Comparison of ENCODE assay signal across 21 cellular contexts in genomic region chr3:134072881-134073582, GRCh38. TPM values are rescaled to one million over a fixed set of nuclear protein-coding genes. Genes with fewer than 3 reads are reported as not detected.
DNase-seq lines count a peak whose midpoint lies in the region; ATAC-seq and TF ChIP-seq lines count a peak whose summit lies in the region.
"Had no signal": no experiment of that assay in that cellular context is flagged by ENCODE, and none has a peak within 500 bp of the region (broad histone marks: within the 10 kb centered on the region; RNA-seq: fewer than 3 reads in every experiment).

No MANE protein-coding gene starts in this region.

- H3K27me3 Mint-ChIP-seq in progenitor cell of endocrine pancreas: peaks cover 4% of the 10 kb centered on the region

- no peaks in the 10 kb centered on the region for H3K27me3 ChIP-seq in RWPE2 (ENCODE audit: insufficient read depth, poor library complexity, severe bottlenecking)
- H3K27me3 ChIP-seq: SJCRH30 had no signal

- no peak overlapping the region for H3K4me3 ChIP-seq in RWPE2 (ENCODE audit: severe bottlenecking)
- H3K4me3 ChIP-seq: K562, SJCRH30 had no signal

- no peak overlapping the region for H3K27ac Mint-ChIP-seq in progenitor cell of endocrine pancreas
- H3K27ac Mint-ChIP-seq: H9 had no signal

- ATAC-seq in RWPE2 (ENCODE audit: low read depth): no peak
- no peak for ATAC-seq in left lobe of liver
- ATAC-seq: K562 had no signal

- no peaks in the 10 kb centered on the region for H3K9me3 Mint-ChIP-seq in progenitor cell of endocrine pancreas (ENCODE audit: low read depth)

- no peaks in the 10 kb centered on the region for H3K36me3 Mint-ChIP-seq in progenitor cell of endocrine pancreas (ENCODE audit: insufficient read depth)

- H3K27ac ChIP-seq in RWPE2 (ENCODE audit: poor library complexity, severe bottlenecking) (no peak overlapping the region), substantia nigra (ENCODE audit: low read depth, low read length, poor library complexity, severe bottlenecking) (no peak overlapping the region)
- H3K27ac ChIP-seq: SJCRH30 had no signal

- TF ChIP-seq CTCF in RWPE2 (IDR thresholded peaks at IDR 0.05; ENCODE audit: poor library complexity, severe bottlenecking): no peak
- no peak for TF ChIP-seq CTCF in progenitor cell of endocrine pancreas (IDR thresholded peaks at IDR 0.05; ENCODE audit: unreplicated experiment)

- H3K4me1 Mint-ChIP-seq in progenitor cell of endocrine pancreas (ENCODE audit: low read depth): no peaks in the 10 kb centered on the region

- no peaks in the 10 kb centered on the region for H3K36me3 ChIP-seq in RWPE2 (ENCODE audit: low read depth)
- H3K36me3 ChIP-seq: SJCRH30 had no signal

- H3K9me3 ChIP-seq in RWPE2 (ENCODE audit: severe bottlenecking): no peaks in the 10 kb centered on the region
- H3K9me3 ChIP-seq: SJCRH30 had no signal

- DNase-seq in RWPE2 (ENCODE audit: low spot score) (peak; percentile 25), left lobe of liver (ENCODE audit: low spot score) (peak; percentile 18), progenitor cell of endocrine pancreas (ENCODE audit: low spot score, unreplicated experiment) (peak; percentile 5), NCI-H748 treated with DMSO at 0.1 percent for 48 hours (lab: John Stamatoyannopoulos, UW) (no peak), substantia nigra (lab: John Stamatoyannopoulos, UW) (no peak), NCI-H2196 (lab: John Stamatoyannopoulos, UW; ENCODE audit: unreplicated experiment) (no peak), NCI-H1092 treated with DMSO at 0.1 percent for 48 hours (lab: John Stamatoyannopoulos, UW) (no peak)
- peak; percentile 28 for DNase-seq in activated CD8-positive, alpha-beta memory T cell treated with anti-CD3 and anti-CD28 coated beads, Interleukin-2, amount 50 U/mL, for 48 hours
- DNase-seq: Calu3, DMS79 treated with DMSO at 0.1 percent for 48 hours, H9, Kasumi-1, NCI-H1105, NCI-H1436 treated with DMSO at 0.1 percent for 48 hours, NCI-H187 treated with DMSO at 0.1 percent for 48 hours, NCI-H2171 treated with DMSO at 0.1 percent for 48 hours, NCI-H524, NCI-H774, SJCRH30 had no signal

- no peaks in the 10 kb centered on the region for H3K4me1 ChIP-seq in RWPE2 (ENCODE audit: insufficient read depth, poor library complexity, severe bottlenecking)

- no peak overlapping the region for H3K4me3 Mint-ChIP-seq in progenitor cell of endocrine pancreas (ENCODE audit: low read depth)
- H3K4me3 Mint-ChIP-seq: H9 had no signal

RNA-seq across cellular contexts. Expression of gene SLCO2A1, which starts 43.3 kb away (rescaled TPM):
- 7.4 TPM for total RNA-seq in left lobe of liver
- total RNA-seq in progenitor cell of endocrine pancreas: 27.9 and 28.9 TPM in 2 replicates
- total RNA-seq: A172, Calu3, SJCRH30 had no signal

Comparison
In these comparisons a context has a peak if more than half of its experiments do, and no peak if none do; other contexts are left out.
1. DNase-seq: peak in RWPE2 (single experiment), activated CD8-positive, alpha-beta memory T cell treated with anti-CD3 and anti-CD28 coated beads, Interleukin-2, amount 50 U/mL, for 48 hours (single experiment), left lobe of liver (single experiment) and progenitor cell of endocrine pancreas (single experiment); none in NCI-H748 treated with DMSO at 0.1 percent for 48 hours (single experiment), substantia nigra (0 of 49), NCI-H2196 (single experiment) and NCI-H1092 treated with DMSO at 0.1 percent for 48 hours (single experiment).